ENCODE assay signal across 10 cellular contexts in the genomic region with DNA sequence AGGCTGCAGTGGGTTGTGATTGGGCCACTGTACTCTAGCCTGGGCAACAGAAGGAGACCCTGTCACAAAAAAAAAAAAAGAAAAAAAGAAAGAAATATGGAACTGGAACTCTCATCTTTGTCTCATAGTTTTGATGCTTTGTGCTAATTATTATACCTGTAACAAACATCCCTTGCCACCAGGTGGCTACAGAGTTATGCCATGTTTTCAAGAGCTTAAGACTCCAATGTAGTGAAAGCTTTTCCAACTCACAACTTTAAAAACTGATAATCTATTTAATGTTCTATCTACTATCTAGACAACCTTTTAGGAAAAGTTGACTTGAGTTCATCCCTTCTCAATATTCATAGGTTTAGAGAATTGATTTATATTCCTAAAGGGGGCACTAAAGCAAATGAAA. TPM values are rescaled to one million over a fixed set of nuclear protein-coding genes. Genes with fewer than 3 reads are reported as not detected.
DNase-seq lines count a peak whose midpoint lies in the region; ATAC-seq and TF ChIP-seq lines count a peak whose summit lies in the region.
"Had no signal": no experiment of that assay in that cellular context is flagged by ENCODE, and none has a peak within 500 bp of the region (broad histone marks: within the 10 kb centered on the region; RNA-seq: fewer than 3 reads in every experiment).

No MANE protein-coding gene starts in this region.

- H2AFZ ChIP-seq in hepatocyte: no peak overlapping the region

- H4K20me1 ChIP-seq in hepatocyte (ENCODE audit: insufficient read depth, poor library complexity, severe bottlenecking): no peaks in the 10 kb centered on the region

- no peaks in the 10 kb centered on the region for H3K27me3 ChIP-seq in hepatocyte
- H3K27me3 ChIP-seq: SJCRH30 had no signal

- no peaks in the 10 kb centered on the region for H3K36me3 Mint-ChIP-seq in activated CD4-positive, alpha-beta T cell treated with anti-CD3 and anti-CD28 coated beads, Interleukin-2, amount 10 ng/mL, durations not matched to agents 7 days and 5 days (ENCODE audit: low read depth)
- no peaks in the 10 kb centered on the region for H3K36me3 Mint-ChIP-seq in natural killer cell
- H3K36me3 Mint-ChIP-seq: activated naive CD8-positive, alpha-beta T cell treated with anti-CD3 and anti-CD28 coated beads, Interleukin-2, amount 10 ng/mL, durations not matched to agents 7 days and 5 days had no signal

- no peaks in the 10 kb centered on the region for H3K9me3 Mint-ChIP-seq in activated CD4-positive, alpha-beta T cell treated with anti-CD3 and anti-CD28 coated beads, Interleukin-2, amount 10 ng/mL, durations not matched to agents 7 days and 5 days
- no peaks in the 10 kb centered on the region for H3K9me3 Mint-ChIP-seq in natural killer cell
- H3K9me3 Mint-ChIP-seq: activated naive CD8-positive, alpha-beta T cell treated with anti-CD3 and anti-CD28 coated beads, Interleukin-2, amount 10 ng/mL, durations not matched to agents 7 days and 5 days had no signal

- no peaks in the 10 kb centered on the region for H3K36me3 ChIP-seq in hepatocyte (replicated peaks; ENCODE audit: insufficient read depth, low read depth)
- H3K36me3 ChIP-seq: SJCRH30 had no signal

- POLR2A ChIA-PET in activated CD4-positive, alpha-beta T cell treated with anti-CD3 and anti-CD28 coated beads, Interleukin-2, amount 10 ng/mL, durations not matched to agents 7 days and 5 days (lab: Charles Lee): no interaction called here

- no peak overlapping the region for H3K4me3 ChIP-seq in AG09309 (ENCODE audit: control insufficient read depth, low read depth, low read length)
- no peak overlapping the region for H3K4me3 ChIP-seq in hepatocyte
- H3K4me3 ChIP-seq: SJCRH30 had no signal

- no peak overlapping the region for H3K27ac Mint-ChIP-seq in activated CD4-positive, alpha-beta T cell treated with anti-CD3 and anti-CD28 coated beads, Interleukin-2, amount 10 ng/mL, durations not matched to agents 7 days and 5 days
- H3K27ac Mint-ChIP-seq in natural killer cell: no peak overlapping the region
- H3K27ac Mint-ChIP-seq: activated naive CD8-positive, alpha-beta T cell treated with anti-CD3 and anti-CD28 coated beads, Interleukin-2, amount 10 ng/mL, durations not matched to agents 7 days and 5 days had no signal

- no peak overlapping the region for H3K4me2 ChIP-seq in hepatocyte

- no peaks in the 10 kb centered on the region for H3K27me3 Mint-ChIP-seq in activated CD4-positive, alpha-beta T cell treated with anti-CD3 and anti-CD28 coated beads, Interleukin-2, amount 10 ng/mL, durations not matched to agents 7 days and 5 days
- no peaks in the 10 kb centered on the region for H3K27me3 Mint-ChIP-seq in natural killer cell (ENCODE audit: low read depth in 2 of 2)
- H3K27me3 Mint-ChIP-seq: activated naive CD8-positive, alpha-beta T cell treated with anti-CD3 and anti-CD28 coated beads, Interleukin-2, amount 10 ng/mL, durations not matched to agents 7 days and 5 days had no signal

- H3K4me1 ChIP-seq in hepatocyte (ENCODE audit: insufficient read depth): no peaks in the 10 kb centered on the region
- H3K4me1 ChIP-seq: SJCRH30 had no signal

- H3K9me3 ChIP-seq in hepatocyte (ENCODE audit: low read depth): no peaks in the 10 kb centered on the region
- H3K9me3 ChIP-seq: SJCRH30 had no signal

- DNase-seq in AG09309 (ENCODE audit: low read depth) (no peak), GM20000 (ENCODE audit: low spot score) (peak; percentile 1), RPMI8226 (peak; percentile 19), hepatocyte (ENCODE audit: low spot score) (peak; percentile 55), NCI-H526 treated with DMSO at 0.1 percent for 48 hours (lab: John Stamatoyannopoulos, UW) (no peak), natural killer cell (no peak)
- DNase-seq in activated CD4-positive, alpha-beta T cell treated with anti-CD3 and anti-CD28 coated beads, Interleukin-2, amount 10 ng/mL, durations not matched to agents 7 days and 5 days: no peak
- DNase-seq: activated naive CD8-positive, alpha-beta T cell treated with anti-CD3 and anti-CD28 coated beads, Interleukin-2, amount 10 ng/mL, durations not matched to agents 7 days and 5 days had no signal

- no peaks in the 10 kb centered on the region for H3K4me1 Mint-ChIP-seq in activated CD4-positive, alpha-beta T cell treated with anti-CD3 and anti-CD28 coated beads, Interleukin-2, amount 10 ng/mL, durations not matched to agents 7 days and 5 days
- no peaks in the 10 kb centered on the region for H3K4me1 Mint-ChIP-seq in natural killer cell
- H3K4me1 Mint-ChIP-seq: activated naive CD8-positive, alpha-beta T cell treated with anti-CD3 and anti-CD28 coated beads, Interleukin-2, amount 10 ng/mL, durations not matched to agents 7 days and 5 days had no signal

- ATAC-seq in GM21526 (IDR thresholded peaks at IDR 0.05; ENCODE audit: low FRiP score, unreplicated experiment) (no peak), natural killer cell (no peak)

- no peak overlapping the region for H3K4me3 Mint-ChIP-seq in activated CD4-positive, alpha-beta T cell treated with anti-CD3 and anti-CD28 coated beads, Interleukin-2, amount 10 ng/mL, durations not matched to agents 7 days and 5 days
- no peak overlapping the region for H3K4me3 Mint-ChIP-seq in natural killer cell
- H3K4me3 Mint-ChIP-seq: activated naive CD8-positive, alpha-beta T cell treated with anti-CD3 and anti-CD28 coated beads, Interleukin-2, amount 10 ng/mL, durations not matched to agents 7 days and 5 days had no signal

- no peaks in the 10 kb centered on the region for H3K79me2 ChIP-seq in hepatocyte

- CTCF ChIA-PET in activated CD4-positive, alpha-beta T cell treated with anti-CD3 and anti-CD28 coated beads, Interleukin-2, amount 10 ng/mL, durations not matched to agents 7 days and 5 days (lab: Charles Lee): interaction anchor here (0.6 kb wide), 1 partner anchor 28 kb away, joined by 3 read pairs; no protein-coding TSS in a partner anchor

- TF ChIP-seq CTCF in AG09309 (IDR thresholded peaks at IDR 0.05; ENCODE audit: control insufficient read depth, insufficient read depth, low read depth, low read length, missing control alignments) (peak; percentile 37), GM20000 (IDR thresholded peaks at IDR 0.05; ENCODE audit: extremely low read depth, missing control alignments) (no peak), hepatocyte (IDR thresholded peaks at IDR 0.05; ENCODE audit: poor library complexity) (peak; percentile 53), natural killer cell (IDR thresholded peaks at IDR 0.05) (no peak)

- no peaks in the 10 kb centered on the region for H3K9me2 ChIP-seq in hepatocyte (replicated peaks; ENCODE audit: insufficient read depth)

- intact Hi-C loops in natural killer cell (cut with micrococcal nuclease): no loop called here

- no peak overlapping the region for H3K27ac ChIP-seq in hepatocyte
- H3K27ac ChIP-seq: SJCRH30 had no signal

RNA-seq across cellular contexts. Expression of a gene that starts 42.4 kb away (rescaled TPM):
- total RNA-seq in hepatocyte (0.04 and 0.27 TPM in 2 replicates), natural killer cell (not detected)
- not detected in 2 replicates for polyA plus RNA-seq in hepatocyte
- total RNA-seq in activated CD4-positive, alpha-beta T cell treated with anti-CD3 and anti-CD28 coated beads, Interleukin-2, amount 10 ng/mL, durations not matched to agents 7 days and 5 days: not detected
- total RNA-seq: activated naive CD8-positive, alpha-beta T cell treated with anti-CD3 and anti-CD28 coated beads, Interleukin-2, amount 10 ng/mL, durations not matched to agents 7 days and 5 days had no signal

Comparison
In these comparisons a context has a peak if more than half of its experiments do, and no peak if none do; other contexts are left out.
1. DNase-seq: peak in GM20000 (single experiment), RPMI8226 (single experiment) and hepatocyte (single experiment); none in AG09309 (single experiment), activated CD4-positive, alpha-beta T cell treated with anti-CD3 and anti-CD28 coated beads, Interleukin-2, amount 10 ng/mL, durations not matched to agents 7 days and 5 days (single experiment), NCI-H526 treated with DMSO at 0.1 percent for 48 hours (single experiment) and natural killer cell (single experiment).
2. CTCF ChIP-seq: peak in AG09309 (single experiment) and hepatocyte (single experiment); none in GM20000 (single experiment) and natural killer cell (single experiment).